In genomic region chr22:38270091-38270972, GRCh38 we compare ENCODE assay signal across 1 cellular context.
TF ChIP-seq lines count a peak whose summit lies in the region.

No MANE protein-coding gene starts in this region.

TF ChIP-seq in SK-N-SH, 30 proteins besides CTCF, POLR2A, EP300 and RAD21 (continued from another document):
- TF ChIP-seq SIN3A (IDR thresholded peaks at IDR 0.05; ENCODE audit: borderline replicate concordance, low read depth, low read length) (no peak), EZH2phosphoT487 (IDR thresholded peaks at IDR 0.05; ENCODE audit: borderline replicate concordance, low read depth) (no peak)
